In the genomic region with DNA sequence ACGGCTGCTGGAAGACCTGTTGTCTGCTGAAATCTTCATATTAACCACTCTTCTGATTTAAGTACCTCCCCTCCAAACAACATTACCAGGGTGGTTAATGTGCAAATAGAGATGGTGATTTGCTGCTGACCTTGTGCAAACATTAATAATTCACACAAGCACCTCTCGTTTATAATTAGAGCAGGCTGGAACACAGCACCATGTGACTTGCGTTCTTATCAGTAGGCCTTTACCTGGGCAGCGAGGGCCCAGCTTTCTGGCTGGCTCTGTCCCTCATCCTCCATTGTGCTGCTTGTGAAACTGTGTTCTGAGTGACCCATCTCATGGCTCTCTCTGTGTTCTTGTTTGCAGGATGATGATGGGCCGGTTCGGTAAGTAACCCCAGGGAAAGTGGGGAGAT, we compare ENCODE assay signal across 17 cellular contexts. TPM values are rescaled to one million over a fixed set of nuclear protein-coding genes. Genes with fewer than 3 reads are reported as not detected.
"Had no signal": no experiment of that assay in that cellular context is flagged by ENCODE, and none has a peak within 500 bp of the region (broad histone marks: within the 10 kb centered on the region; RNA-seq: fewer than 3 reads in every experiment).

No MANE protein-coding gene starts in this region.

- H3K9me3 ChIP-seq: gastrocnemius medialis had no signal

- DNase-seq: activated CD4-positive, alpha-beta T cell treated with anti-CD3 and anti-CD28 coated beads for 4 hours; activated CD8-positive, alpha-beta memory T cell treated with anti-CD3 and anti-CD28 coated beads, Interleukin-2, amount 50 U/mL, for 48 hours; activated CD8-positive, alpha-beta T cell treated with anti-CD3 and anti-CD28 coated beads, Interleukin-2, amount 10 ng/mL, durations not matched to agents 7 days and 5 days; gastrocnemius medialis; lower lobe of right lung; midbrain; retina; stimulated activated CD4-positive, alpha-beta T cell treated with anti-CD3 and anti-CD28 coated beads, Interleukin-4, amount 100 ng/mL, for 4 hours; stimulated activated naive CD8-positive, alpha-beta T cell treated with anti-CD3 and anti-CD28 coated beads, Interleukin-15, amount 100 ng/mL, for 72 hours had no signal

- ATAC-seq: activated CD8-positive, alpha-beta T cell treated with anti-CD3 and anti-CD28 coated beads, Interleukin-2, amount 10 ng/mL, durations not matched to agents 7 days and 5 days; gastrocnemius medialis; stimulated activated naive CD8-positive, alpha-beta T cell treated with anti-CD3 and anti-CD28 coated beads, Interleukin-15, amount 100 ng/mL, for 72 hours had no signal

- H3K27me3 ChIP-seq: ascending aorta, gastrocnemius medialis had no signal

- H3K27ac ChIP-seq: ascending aorta, epithelial cell of prostate, gastrocnemius medialis, lower lobe of right lung, parathyroid adenoma, skin epidermis, thoracic aorta, VCaP had no signal

- H3K4me1 ChIP-seq: ascending aorta, gastrocnemius medialis, lower lobe of right lung, parathyroid adenoma had no signal

- H3K36me3 ChIP-seq: thoracic aorta had no signal

- H3K4me3 ChIP-seq: ascending aorta, gastrocnemius medialis, lower lobe of right lung, skin epidermis, thoracic aorta had no signal

RNA-seq across cellular contexts. Expression of a gene that starts 41.0 kb away (rescaled TPM):
- total RNA-seq: bronchial epithelial cell, kidney epithelial cell had no signal
